ENCODE assay signal across 22 cellular contexts in genomic region chr4:76013540-76013939, GRCh38. TPM values are rescaled to one million over a fixed set of nuclear protein-coding genes. Genes with fewer than 3 reads are reported as not detected.
DNase-seq lines count a peak whose midpoint lies in the region; ATAC-seq and TF ChIP-seq lines count a peak whose summit lies in the region.
"Had no signal": no experiment of that assay in that cellular context is flagged by ENCODE, and none has a peak within 500 bp of the region (broad histone marks: within the 10 kb centered on the region; RNA-seq: fewer than 3 reads in every experiment).

No MANE protein-coding gene starts in this region.

- H3K36me3 Mint-ChIP-seq in natural killer cell treated with Interleukin-12 subunit alpha and Interleukin-12 subunit beta and Interleukin-15 and Interleukin-18, amount 100 ng/mL, for 72 hours, result no peaks in the 10 kb centered on the region
- H3K36me3 Mint-ChIP-seq in natural killer cell (no peaks in the 10 kb centered on the region), activated B cell treated with CpG ODN at 0.5 μM for 24 hours (ENCODE audit: low read depth) (no peaks in the 10 kb centered on the region), nephron (ENCODE audit: low read depth) (no peaks in the 10 kb centered on the region)

- H3K4me1 Mint-ChIP-seq in natural killer cell treated with Interleukin-12 subunit alpha and Interleukin-12 subunit beta and Interleukin-15 and Interleukin-18, amount 100 ng/mL, for 72 hours (ENCODE audit: low read depth in 2 of 2), result peaks cover 0 to 14% of the 10 kb centered on the region in 2 donors
- H3K4me1 Mint-ChIP-seq in natural killer cell (no peaks in the 10 kb centered on the region), activated B cell treated with CpG ODN at 0.5 μM for 24 hours (peaks cover 20% of the 10 kb centered on the region), nephron (peaks cover 22% of the 10 kb centered on the region)

- peak overlapping the region; percentile 41 for H3K4me3 Mint-ChIP-seq in natural killer cell treated with Interleukin-12 subunit alpha and Interleukin-12 subunit beta and Interleukin-15 and Interleukin-18, amount 100 ng/mL, for 72 hours
- H3K4me3 Mint-ChIP-seq in natural killer cell (no peak overlapping the region), activated B cell treated with CpG ODN at 0.5 μM for 24 hours (no peak overlapping the region), nephron (no peak overlapping the region)
- H3K4me3 Mint-ChIP-seq: GM23338 had no signal

- ATAC-seq in natural killer cell treated with Interleukin-12 subunit alpha and Interleukin-12 subunit beta and Interleukin-15 and Interleukin-18, amount 100 ng/mL, for 72 hours, result no peak
- no peak for ATAC-seq in natural killer cell
- no peak for ATAC-seq in activated B cell treated with CpG ODN at 0.5 μM for 24 hours (ENCODE audit: low read depth)
- no peak for ATAC-seq in GM21576 (IDR thresholded peaks at IDR 0.05; ENCODE audit: unreplicated experiment)
- ATAC-seq: GM23338, PC-3, Right ventricle myocardium inferior had no signal

- TF ChIP-seq CTCF in natural killer cell (IDR thresholded peaks at IDR 0.05) (no peak), activated B cell treated with CpG ODN at 0.5 μM for 24 hours (IDR thresholded peaks at IDR 0.05) (no peak), nephron (IDR thresholded peaks at IDR 0.05; ENCODE audit: unreplicated experiment in 3 of 3) (no peak)

- no peak for DNase-seq in natural killer cell treated with Interleukin-12 subunit alpha and Interleukin-12 subunit beta and Interleukin-15 and Interleukin-18, amount 100 ng/mL, for 72 hours (ENCODE audit: low spot score)
- DNase-seq in natural killer cell (no peak), activated B cell treated with CpG ODN at 0.5 μM for 24 hours (no peak), HCEC 1CT (no peak), T-helper 9 cell (no peak)
- DNase-seq: Karpas-422, NCI-H1092, NCI-H1417 treated with DMSO at 0.1 percent for 48 hours, NCI-H1694 treated with DMSO at 0.1 percent for 48 hours, NCI-H2081, NCI-H2227 treated with DMSO at 0.1 percent for 48 hours, NCI-H510A, NCI-H69, PC-3, SJCRH30 had no signal

- CTCF ChIA-PET in activated B cell treated with CpG ODN at 0.5 μM for 24 hours (lab: Charles Lee), result no interaction called here

- POLR2A ChIA-PET in activated B cell treated with CpG ODN at 0.5 μM for 24 hours (lab: Charles Lee), result interaction anchor here (1.9 kb wide), 1 partner anchor 49 kb away, joined by 8 read pairs; no protein-coding TSS in a partner anchor

- H3K27me3 Mint-ChIP-seq in natural killer cell treated with Interleukin-12 subunit alpha and Interleukin-12 subunit beta and Interleukin-15 and Interleukin-18, amount 100 ng/mL, for 72 hours, result peaks cover 2 to 18% of the 10 kb centered on the region in 2 donors
- H3K27me3 Mint-ChIP-seq in natural killer cell (ENCODE audit: low read depth in 2 of 2) (peaks cover 6 to 19% of the 10 kb centered on the region in 2 donors), activated B cell treated with CpG ODN at 0.5 μM for 24 hours (no peaks in the 10 kb centered on the region), nephron (ENCODE audit: low read depth) (no peaks in the 10 kb centered on the region)

- intact Hi-C loops in natural killer cell (cut with micrococcal nuclease) (no loop called here), activated B cell treated with CpG ODN at 0.5 μM for 24 hours (cut with micrococcal nuclease) (loop anchor here (2.0 kb wide), 1 partner anchor 21 kb away; no protein-coding TSS in a partner anchor)

- no peaks in the 10 kb centered on the region for H3K9me3 Mint-ChIP-seq in natural killer cell treated with Interleukin-12 subunit alpha and Interleukin-12 subunit beta and Interleukin-15 and Interleukin-18, amount 100 ng/mL, for 72 hours
- H3K9me3 Mint-ChIP-seq in natural killer cell (no peaks in the 10 kb centered on the region), activated B cell treated with CpG ODN at 0.5 μM for 24 hours (no peaks in the 10 kb centered on the region), nephron (no peaks in the 10 kb centered on the region)
- H3K9me3 Mint-ChIP-seq: GM23338, IgD-negative memory B cell had no signal

- peak overlapping the region in 1 of 2 donors; percentile 38 for H3K27ac Mint-ChIP-seq in natural killer cell treated with Interleukin-12 subunit alpha and Interleukin-12 subunit beta and Interleukin-15 and Interleukin-18, amount 100 ng/mL, for 72 hours
- H3K27ac Mint-ChIP-seq in natural killer cell (no peak overlapping the region), activated B cell treated with CpG ODN at 0.5 μM for 24 hours (peak overlapping the region; percentile 4), nephron (peak overlapping the region in 2 of 3 experiments; percentile 30 to 99)
- H3K27ac Mint-ChIP-seq: GM23338, IgD-negative memory B cell had no signal

RNA-seq across cellular contexts. Expression of gene CXCL9, which starts 6.2 kb away (rescaled TPM):
- 1 to 10 TPM in 1 of 2 donors, under 1 TPM in 1; 0.57 to 8.6 TPM for total RNA-seq in natural killer cell treated with Interleukin-12 subunit alpha and Interleukin-12 subunit beta and Interleukin-15 and Interleukin-18, amount 100 ng/mL, for 72 hours
- total RNA-seq in natural killer cell (not detected), activated B cell treated with CpG ODN at 0.5 μM for 24 hours (not detected in 2 replicates)
- total RNA-seq: A172, GM23338, PC-3, RPMI7951, SJCRH30 had no signal

RNA-seq across cellular contexts. Expression of gene CXCL10, which starts 9.8 kb away (rescaled TPM):
- total RNA-seq in natural killer cell treated with Interleukin-12 subunit alpha and Interleukin-12 subunit beta and Interleukin-15 and Interleukin-18, amount 100 ng/mL, for 72 hours, result 100 to 1,000 TPM in 1 of 2 donors, 1 to 10 TPM in 1; 2.0 to 117 TPM
- total RNA-seq in natural killer cell (not detected), activated B cell treated with CpG ODN at 0.5 μM for 24 hours (0.17 TPM in 1 of 2 replicates, not detected in the other)
- total RNA-seq: A172, GM23338, PC-3, Right ventricle myocardium inferior, SJCRH30 had no signal

RNA-seq across cellular contexts. Expression of gene CXCL11, which starts 22.3 kb away (rescaled TPM):
- total RNA-seq in natural killer cell treated with Interleukin-12 subunit alpha and Interleukin-12 subunit beta and Interleukin-15 and Interleukin-18, amount 100 ng/mL, for 72 hours, result 1 to 10 TPM in 1 of 2 donors, not detected in 1; 2.5 TPM
- total RNA-seq in natural killer cell (not detected), activated B cell treated with CpG ODN at 0.5 μM for 24 hours (not detected in 2 replicates)
- total RNA-seq: A172, PC-3, Right ventricle myocardium inferior, SJCRH30 had no signal

RNA-seq across cellular contexts. Expression of gene SDAD1, which starts 22.8 kb away (rescaled TPM):
- 10 to 100 TPM; 57.8 to 67.9 TPM for total RNA-seq in natural killer cell treated with Interleukin-12 subunit alpha and Interleukin-12 subunit beta and Interleukin-15 and Interleukin-18, amount 100 ng/mL, for 72 hours
- total RNA-seq in natural killer cell, result 10 to 100 TPM; 32.5 to 52.2 (median 39.7) TPM
- 63.8 and 67.0 TPM in 2 replicates for total RNA-seq in activated B cell treated with CpG ODN at 0.5 μM for 24 hours

Comparison
In these comparisons a context has a peak if more than half of its experiments do, and no peak if none do; other contexts are left out.
1. H3K27ac Mint-ChIP-seq: peak in activated B cell treated with CpG ODN at 0.5 μM for 24 hours (single experiment) and nephron (2 of 3); none in natural killer cell (0 of 2).